ENCODE assay signal across 8 cellular contexts in the genomic region with DNA sequence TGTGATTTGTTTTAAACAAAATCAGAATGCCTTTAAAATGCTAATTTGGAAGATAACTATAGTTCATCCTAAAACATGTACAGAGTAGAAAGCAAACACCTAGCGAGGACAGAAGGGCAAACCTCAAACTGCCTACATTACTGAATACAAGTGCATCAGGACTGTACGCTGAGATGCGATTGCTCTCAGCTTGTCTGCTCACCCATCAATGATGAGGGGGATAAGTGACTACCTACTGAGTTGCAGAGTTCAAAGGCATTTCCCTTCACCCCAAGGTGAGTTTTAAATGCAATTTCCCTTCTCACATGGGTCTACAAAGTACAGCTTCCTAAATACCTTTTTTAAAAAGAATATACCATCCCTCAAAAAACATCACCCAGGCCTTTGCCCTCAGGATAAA. TPM values are rescaled to one million over a fixed set of nuclear protein-coding genes. Genes with fewer than 3 reads are reported as not detected.
A peak's percentile ranks its signal among the peaks of the same experiment; 100 is the strongest.
DNase-seq lines count a peak whose midpoint lies in the region; ATAC-seq and TF ChIP-seq lines count a peak whose summit lies in the region.

No MANE protein-coding gene starts in this region.

- H3K27me3 ChIP-seq in GM23248 (replicated peaks; ENCODE audit: insufficient read depth) = no peaks in the 10 kb centered on the region
- H3K27me3 ChIP-seq in skeletal muscle satellite cell (ENCODE audit: control insufficient read depth, insufficient read depth, low read length) = no peaks in the 10 kb centered on the region

- H3K79me2 ChIP-seq in GM23248 (ENCODE audit: insufficient read depth) = no peaks in the 10 kb centered on the region

- peak overlapping the region; percentile 1 to 53 (median 39) for H3K4me3 Mint-ChIP-seq in T-cell
- H3K4me3 Mint-ChIP-seq in endothelial cell (ENCODE audit: unreplicated experiment) = no peak overlapping the region

- peak overlapping the region; percentile 74 for H3K9ac ChIP-seq in GM23248
- peak overlapping the region; percentile 75 for H3K9ac ChIP-seq in skeletal muscle satellite cell (ENCODE audit: low read depth, low read length)

- no peaks in the 10 kb centered on the region for H4K20me1 ChIP-seq in GM23248 (ENCODE audit: insufficient read depth)

- H3K4me1 ChIP-seq in GM23248 (ENCODE audit: insufficient read depth) (peaks cover 34% of the 10 kb centered on the region), skeletal muscle satellite cell (ENCODE audit: control insufficient read depth, insufficient read depth, low read length) (peaks cover 51% of the 10 kb centered on the region)

- POLR2A ChIA-PET in T-cell (lab: Charles Lee) = interaction anchor here in 1 of 2 donors (0.6 to 1.5 kb wide), 3 partner anchors 51 to 104 kb away, joined by 3 to 5 read pairs (median 4); partner anchors contain the start of gene PHLDA1

- 97 to 99% methylated on average over 3 of the region's 3 CpGs for whole genome bisulfite sequencing in GM23248 (ENCODE audit: low coverage in 1 of 2, low lambda C conversion rate in 2 of 2, missing lambda C conversion rate in 2 of 2), 2 experiments

- H3K4me3 ChIP-seq in GM23248 (peak overlapping the region; percentile 14; the same call in 1 of the 2 replicates), skeletal muscle satellite cell (ENCODE audit: low read length) (peak overlapping the region; percentile 23)

- CTCF ChIA-PET in T-cell (lab: Charles Lee) = no interaction called here

- H3K27me3 Mint-ChIP-seq in T-cell (no peaks in the 10 kb centered on the region), endothelial cell (ENCODE audit: unreplicated experiment) (peaks cover 2% of the 10 kb centered on the region)

- H3K9me2 ChIP-seq in GM23248 (ENCODE audit: insufficient read depth) = no peaks in the 10 kb centered on the region

- peak overlapping the region; percentile 60 for H2AFZ ChIP-seq in GM23248

- H3K9me3 ChIP-seq in GM23248 (ENCODE audit: low read depth) (no peaks in the 10 kb centered on the region), skeletal muscle satellite cell (replicated peaks; ENCODE audit: low read length) (no peaks in the 10 kb centered on the region)

- H3K27ac Mint-ChIP-seq in T-cell (peak overlapping the region; percentile 83 to 89), endothelial cell (ENCODE audit: unreplicated experiment) (peak overlapping the region; percentile 95)

- DNase-seq in GM23248 = no peak
- no peak for DNase-seq in T-cell
- no peak for DNase-seq in endothelial cell (ENCODE audit: low spot score)
- no peak for DNase-seq in omental fat pad (ENCODE audit: low spot score)
- no peak for DNase-seq in NOMO-1 (lab: John Stamatoyannopoulos, UW; ENCODE audit: unreplicated experiment in 2 of 2)
- no peak for DNase-seq in NCI-H69 (lab: John Stamatoyannopoulos, UW)

- H3K36me3 ChIP-seq in GM23248 (ENCODE audit: low read depth) (no peaks in the 10 kb centered on the region), skeletal muscle satellite cell (ENCODE audit: insufficient read depth, low read length) (no peaks in the 10 kb centered on the region)

- no peak for TF ChIP-seq CTCF in endothelial cell (IDR thresholded peaks at IDR 0.05; ENCODE audit: unreplicated experiment)
- no peak for TF ChIP-seq CTCF in omental fat pad (IDR thresholded peaks at IDR 0.05)

- in situ Hi-C loops in GM23248 (cut with MboI) = no loop called here

- ATAC-seq in T-cell (replicated peaks in 1 of 4) = peak in 1 of 4 experiments; percentile 12
- ATAC-seq in omental fat pad (ENCODE audit: low FRiP score) = no peak
- no peak for ATAC-seq in GM18867 (IDR thresholded peaks at IDR 0.05; ENCODE audit: unreplicated experiment)

- peak overlapping the region; percentile 95 for H3K27ac ChIP-seq in GM23248

- H3F3A ChIP-seq in GM23248 (ENCODE audit: insufficient read depth) = peaks cover 34% of the 10 kb centered on the region

- no peaks in the 10 kb centered on the region for H3K9me3 Mint-ChIP-seq in T-cell
- H3K9me3 Mint-ChIP-seq in endothelial cell (ENCODE audit: unreplicated experiment) = no peaks in the 10 kb centered on the region

- no peaks in the 10 kb centered on the region for H3K36me3 Mint-ChIP-seq in T-cell
- H3K36me3 Mint-ChIP-seq in endothelial cell (ENCODE audit: low read depth, unreplicated experiment) = no peaks in the 10 kb centered on the region

- H3K4me1 Mint-ChIP-seq in T-cell (peaks cover 24 to 54% (median 43%) of the 10 kb centered on the region in 3 donors), endothelial cell (ENCODE audit: unreplicated experiment) (peaks cover 46% of the 10 kb centered on the region)

- H3K4me2 ChIP-seq in GM23248 (ENCODE audit: unreplicated experiment) (peak overlapping the region; percentile 72), skeletal muscle satellite cell (ENCODE audit: low read length) (peak overlapping the region; percentile 30)

RNA-seq across cellular contexts. Expression of gene PHLDA1, which starts 52.9 kb away (rescaled TPM):
- total RNA-seq in GM23248 (2014; rRNA removed; shearing (Covaris generic)) = 35.7 and 36.7 TPM in 2 replicates
- 35.4 and 36.2 TPM in 2 replicates for polyA plus RNA-seq in GM23248 (2016; fragmentation: Nextera tagmentation; extraction: Ambion mirVana)
- total RNA-seq in T-cell (10 to 100 TPM in 1 of 5 donors, 1 to 10 TPM in 4; 5.4 to 11.7 (median 7.1) TPM), endothelial cell (ENCODE audit: unreplicated experiment) (50.3 TPM), omental fat pad (10 to 100 TPM; 14.5 to 56.1 (median 28.5) TPM)
- total RNA-seq in skeletal muscle satellite cell (2012; rRNA removed) = 57.2 and 119 TPM in 2 replicates
